In genomic region chrX:152177052-152177451, GRCh38 we compare ENCODE assay signal across 36 cellular contexts. TPM values are rescaled to one million over a fixed set of nuclear protein-coding genes. Genes with fewer than 3 reads are reported as not detected.
"Had no signal": no experiment of that assay in that cellular context is flagged by ENCODE, and none has a peak within 500 bp of the region (broad histone marks: within the 10 kb centered on the region; RNA-seq: fewer than 3 reads in every experiment).

No MANE protein-coding gene starts in this region.

- H3K36me3 ChIP-seq: esophagus muscularis mucosa, gastroesophageal sphincter, heart left ventricle, neural progenitor cell, suprapubic skin, transverse colon, upper lobe of right lung, uterus had no signal

- H3K4me1 Mint-ChIP-seq: naive thymus-derived CD4-positive, alpha-beta T cell; nephron; neural progenitor cell; stimulated activated naive CD8-positive, alpha-beta T cell treated with anti-CD3 and anti-CD28 coated beads, Interleukin-15, amount 100 ng/mL, for 72 hours had no signal

- H3K36me3 Mint-ChIP-seq: naive thymus-derived CD4-positive, alpha-beta T cell; neural progenitor cell had no signal

- H3K4me3 Mint-ChIP-seq: naive thymus-derived CD4-positive, alpha-beta T cell; nephron; neural progenitor cell; stimulated activated naive CD8-positive, alpha-beta T cell treated with anti-CD3 and anti-CD28 coated beads, Interleukin-15, amount 100 ng/mL, for 72 hours had no signal

- H3K27me3 ChIP-seq: esophagus muscularis mucosa, foreskin keratinocyte, gastroesophageal sphincter, heart left ventricle, hepatocyte, neural progenitor cell, suprapubic skin, transverse colon, upper lobe of right lung, uterus had no signal

- H3K9me3 ChIP-seq: esophagus muscularis mucosa, gastroesophageal sphincter, heart left ventricle, suprapubic skin, transverse colon, upper lobe of right lung, uterus had no signal

- ATAC-seq: foreskin keratinocyte; gastroesophageal sphincter; left lobe of liver; naive thymus-derived CD4-positive, alpha-beta T cell; sciatic nerve; stimulated activated naive CD8-positive, alpha-beta T cell treated with anti-CD3 and anti-CD28 coated beads, Interleukin-15, amount 100 ng/mL, for 72 hours; upper lobe of right lung had no signal

- H3K27ac ChIP-seq: esophagus muscularis mucosa, foreskin keratinocyte, gastroesophageal sphincter, heart left ventricle, hepatocyte, neural progenitor cell, parathyroid adenoma, suprapubic skin, transverse colon, upper lobe of right lung, uterus had no signal

- H3K9me3 Mint-ChIP-seq: stimulated activated naive CD8-positive, alpha-beta T cell treated with anti-CD3 and anti-CD28 coated beads, Interleukin-15, amount 100 ng/mL, for 72 hours had no signal

- H3K27ac Mint-ChIP-seq: naive thymus-derived CD4-positive, alpha-beta T cell; nephron; neural progenitor cell; progenitor cell of endocrine pancreas; stimulated activated naive CD8-positive, alpha-beta T cell treated with anti-CD3 and anti-CD28 coated beads, Interleukin-15, amount 100 ng/mL, for 72 hours had no signal

- H3K4me3 ChIP-seq: esophagus muscularis mucosa, gastroesophageal sphincter, heart left ventricle, hepatocyte, neural progenitor cell, smooth muscle cell, suprapubic skin, transverse colon, upper lobe of right lung, uterus had no signal

- H3K27me3 Mint-ChIP-seq: naive thymus-derived CD4-positive, alpha-beta T cell; progenitor cell of endocrine pancreas; stimulated activated naive CD8-positive, alpha-beta T cell treated with anti-CD3 and anti-CD28 coated beads, Interleukin-15, amount 100 ng/mL, for 72 hours had no signal

- DNase-seq: dermis blood vessel endothelial cell; effector memory CD4-positive, alpha-beta T cell; foreskin keratinocyte; heart left ventricle; kidney; mesenchymal stem cell; midbrain; naive thymus-derived CD4-positive, alpha-beta T cell; stimulated activated CD4-positive, alpha-beta T cell treated with anti-CD3 and anti-CD28 coated beads, Interleukin-12 subunit alpha, Interleukin-12 subunit beta, amount 100 ng/mL, for 4 hours; stimulated activated CD4-positive, alpha-beta T cell treated with anti-CD3 and anti-CD28 coated beads, Interleukin-1b, Interleukin-23, amount 100 ng/mL, for 48 hours; stimulated activated CD4-positive, alpha-beta T cell treated with anti-CD3 and anti-CD28 coated beads, Interleukin-4, amount 100 ng/mL, for 1 hour; stimulated activated CD8-positive, alpha-beta memory T cell treated with anti-CD3 and anti-CD28 coated beads, Interleukin-4, amount 100 ng/mL, for 48 hours; stimulated activated naive CD4-positive, alpha-beta T cell; stimulated activated naive CD8-positive, alpha-beta T cell treated with anti-CD3 and anti-CD28 coated beads, Interleukin-15, amount 100 ng/mL, for 72 hours; transverse colon; upper lobe of right lung; uterus had no signal

- H3K4me1 ChIP-seq: esophagus muscularis mucosa, foreskin keratinocyte, gastroesophageal sphincter, heart left ventricle, neural progenitor cell, parathyroid adenoma, suprapubic skin, transverse colon, upper lobe of right lung, uterus had no signal

RNA-seq across cellular contexts. Expression of gene MAGEA10, which starts 38.7 kb away (rescaled TPM):
- total RNA-seq: dermis blood vessel endothelial cell; endothelial cell of umbilical vein; epithelial cell of proximal tubule; esophagus muscularis mucosa; fibroblast of lung; foreskin keratinocyte; gastroesophageal sphincter; heart left ventricle; hepatocyte; kidney; left lobe of liver; lower leg skin; lung microvascular endothelial cell; mucosa of gallbladder; naive thymus-derived CD4-positive, alpha-beta T cell; osteoblast; progenitor cell of endocrine pancreas; sciatic nerve; smooth muscle cell; suprapubic skin; transverse colon; upper lobe of right lung; uterus had no signal
- polyA plus RNA-seq: endothelial cell of umbilical vein; fibroblast of lung; foreskin keratinocyte; heart left ventricle; hepatocyte; naive thymus-derived CD4-positive, alpha-beta T cell; smooth muscle cell; thymus had no signal
